ENCODE assay signal across 27 cellular contexts in the genomic region with DNA sequence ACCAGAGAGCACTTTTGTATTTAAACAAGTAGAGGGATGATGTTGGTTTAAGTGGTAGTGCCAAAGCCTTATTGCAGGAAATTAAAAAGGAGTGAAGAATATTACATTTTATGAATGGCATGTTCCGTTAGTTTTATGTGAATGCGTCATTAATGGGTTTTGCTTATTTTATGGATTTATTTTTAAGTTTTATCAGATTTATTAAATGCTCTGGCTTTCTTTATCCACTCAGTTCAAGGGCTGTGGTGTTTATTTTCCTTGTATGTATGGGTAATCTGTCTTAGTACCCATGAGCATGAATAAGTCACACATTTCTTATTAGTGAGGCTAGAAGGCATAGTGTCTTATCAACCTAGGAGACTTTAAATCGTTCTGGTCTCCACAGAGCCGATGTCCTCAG. TPM values are rescaled to one million over a fixed set of nuclear protein-coding genes. Genes with fewer than 3 reads are reported as not detected.
DNase-seq lines count a peak whose midpoint lies in the region; ATAC-seq, FAIRE-seq and TF ChIP-seq lines count a peak whose summit lies in the region.
"Had no signal": no experiment of that assay in that cellular context is flagged by ENCODE, and none has a peak within 500 bp of the region (broad histone marks: within the 10 kb centered on the region; RNA-seq: fewer than 3 reads in every experiment).

No MANE protein-coding gene starts in this region.

- H3K36me3 Mint-ChIP-seq in activated naive CD4-positive, alpha-beta T cell treated with anti-CD3 and anti-CD28 coated beads for 36 hours (ENCODE audit: low read depth): peaks cover 26% of the 10 kb centered on the region
- H3K36me3 Mint-ChIP-seq in activated naive CD4-positive, alpha-beta T cell treated with anti-CD3 and anti-CD28 coated beads, Interleukin-2, amount 10 ng/mL, durations not matched to agents 7 days and 5 days: peaks cover 51% of the 10 kb centered on the region
- peaks cover 33% of the 10 kb centered on the region for H3K36me3 Mint-ChIP-seq in T-cell

- no peak for DNase-seq in activated naive CD4-positive, alpha-beta T cell treated with anti-CD3 and anti-CD28 coated beads for 36 hours
- DNase-seq in activated naive CD4-positive, alpha-beta T cell treated with anti-CD3 and anti-CD28 coated beads, Interleukin-2, amount 10 ng/mL, durations not matched to agents 7 days and 5 days: no peak
- no peak for DNase-seq in T-cell
- no peak for DNase-seq in uterus
- no peak for DNase-seq in activated gamma-delta T cell (lab: John Stamatoyannopoulos, UW)
- no peak for DNase-seq in NCI-H1694 (lab: John Stamatoyannopoulos, UW)
- DNase-seq in GM12892 (ENCODE audit: insufficient read length): no peak
- DNase-seq: activated B cell treated with CpG ODN at 0.5 μM for 24 hours; brain microvascular endothelial cell; CD8-positive, alpha-beta memory T cell; DMS 273 treated with DMSO at 0.1 percent for 48 hours; kidney; MG63; midbrain; NCI-H2029 treated with DMSO at 0.1 percent for 48 hours; NCI-H526; pancreas; PC-9; right cardiac atrium; Right ventricle myocardium superior; spleen; T1000 had no signal

- no peaks in the 10 kb centered on the region for H3K36me3 ChIP-seq in muscle layer of colon (ENCODE audit: insufficient read depth, low read length)
- no peaks in the 10 kb centered on the region for H3K36me3 ChIP-seq in uterus
- H3K36me3 ChIP-seq: brain microvascular endothelial cell, pancreas, suprapubic skin had no signal

- no peak overlapping the region for H3K4me3 ChIP-seq in muscle layer of colon (ENCODE audit: low read depth in 1 of 2, low read length in 2 of 2)
- no peak overlapping the region for H3K4me3 ChIP-seq in uterus
- H3K4me3 ChIP-seq: GM23338, MG63, pancreas, PC-9, spleen, suprapubic skin had no signal

- intact Hi-C loops in activated naive CD4-positive, alpha-beta T cell treated with anti-CD3 and anti-CD28 coated beads for 36 hours (cut with micrococcal nuclease): no loop called here
- intact Hi-C loops in uterus (cut with DNase I; ENCODE audit: low total_unique reads): no loop called here

- H3K27ac ChIP-seq in muscle layer of colon (ENCODE audit: low read depth, low read length) (peak overlapping the region; percentile 23), uterus (peak overlapping the region; percentile 66 to 77)
- H3K27ac ChIP-seq: brain microvascular endothelial cell, epithelial cell of prostate, pancreas, PC-9, spleen, suprapubic skin had no signal

- H3K9ac ChIP-seq in muscle layer of colon (ENCODE audit: low read length): no peak overlapping the region

- no peak for TF ChIP-seq CTCF in uterus (IDR thresholded peaks at IDR 0.05)

- no peak for FAIRE-seq in GM12892 (lab: Jason Lieb, UNC)
- FAIRE-seq: A204.1, kidney, pancreas had no signal

- peaks cover 84% of the 10 kb centered on the region for H3K4me1 Mint-ChIP-seq in activated naive CD4-positive, alpha-beta T cell treated with anti-CD3 and anti-CD28 coated beads for 36 hours (ENCODE audit: low read depth)
- H3K4me1 Mint-ChIP-seq in activated naive CD4-positive, alpha-beta T cell treated with anti-CD3 and anti-CD28 coated beads, Interleukin-2, amount 10 ng/mL, durations not matched to agents 7 days and 5 days: peaks cover 81% of the 10 kb centered on the region
- peaks cover 91 to 95% (median 92%) of the 10 kb centered on the region in 3 donors for H3K4me1 Mint-ChIP-seq in T-cell

- H3K4me3 Mint-ChIP-seq in activated naive CD4-positive, alpha-beta T cell treated with anti-CD3 and anti-CD28 coated beads for 36 hours: no peak overlapping the region
- no peak overlapping the region for H3K4me3 Mint-ChIP-seq in activated naive CD4-positive, alpha-beta T cell treated with anti-CD3 and anti-CD28 coated beads, Interleukin-2, amount 10 ng/mL, durations not matched to agents 7 days and 5 days
- H3K4me3 Mint-ChIP-seq in T-cell: peak overlapping the region in 1 of 3 donors; percentile 1
- H3K4me3 Mint-ChIP-seq: activated B cell treated with CpG ODN at 0.5 μM for 24 hours, GM23338 had no signal

- H3K9me3 Mint-ChIP-seq in activated naive CD4-positive, alpha-beta T cell treated with anti-CD3 and anti-CD28 coated beads for 36 hours: no peaks in the 10 kb centered on the region
- H3K9me3 Mint-ChIP-seq in activated naive CD4-positive, alpha-beta T cell treated with anti-CD3 and anti-CD28 coated beads, Interleukin-2, amount 10 ng/mL, durations not matched to agents 7 days and 5 days: no peaks in the 10 kb centered on the region
- H3K9me3 Mint-ChIP-seq in T-cell: no peaks in the 10 kb centered on the region
- H3K9me3 Mint-ChIP-seq: activated B cell treated with CpG ODN at 0.5 μM for 24 hours; CD8-positive, alpha-beta memory T cell; GM23338 had no signal

- peak overlapping the region; percentile 38 for H3K27ac Mint-ChIP-seq in activated naive CD4-positive, alpha-beta T cell treated with anti-CD3 and anti-CD28 coated beads for 36 hours
- H3K27ac Mint-ChIP-seq in activated naive CD4-positive, alpha-beta T cell treated with anti-CD3 and anti-CD28 coated beads, Interleukin-2, amount 10 ng/mL, durations not matched to agents 7 days and 5 days: no peak overlapping the region
- peak overlapping the region; percentile 91 for H3K27ac Mint-ChIP-seq in T-cell
- H3K27ac Mint-ChIP-seq: activated B cell treated with CpG ODN at 0.5 μM for 24 hours, GM23338 had no signal

- CTCF ChIA-PET in activated naive CD4-positive, alpha-beta T cell treated with anti-CD3 and anti-CD28 coated beads for 36 hours (lab: Charles Lee): no interaction called here
- CTCF ChIA-PET in activated naive CD4-positive, alpha-beta T cell treated with anti-CD3 and anti-CD28 coated beads, Interleukin-2, amount 10 ng/mL, durations not matched to agents 7 days and 5 days (lab: Charles Lee): no interaction called here
- CTCF ChIA-PET in T-cell (lab: Charles Lee): no interaction called here

- no peaks in the 10 kb centered on the region for H3K27me3 ChIP-seq in muscle layer of colon (ENCODE audit: control insufficient read depth in 1 of 2, insufficient read depth in 2 of 2, low read length in 2 of 2)
- H3K27me3 ChIP-seq in uterus: no peaks in the 10 kb centered on the region
- H3K27me3 ChIP-seq: brain microvascular endothelial cell, MG63, pancreas, spleen, suprapubic skin had no signal

- POLR2A ChIA-PET in T-cell (lab: Charles Lee): no interaction called here

- H3K9me3 ChIP-seq in muscle layer of colon (ENCODE audit: low read length): no peaks in the 10 kb centered on the region
- no peaks in the 10 kb centered on the region for H3K9me3 ChIP-seq in uterus
- H3K9me3 ChIP-seq: pancreas, spleen, suprapubic skin had no signal

- ATAC-seq in T-cell (replicated peaks in 1 of 4): no peak
- ATAC-seq: GM23338, pancreas, right cardiac atrium had no signal

- peaks cover 61% of the 10 kb centered on the region for H3K4me1 ChIP-seq in muscle layer of colon (ENCODE audit: insufficient read depth, low read length)
- H3K4me1 ChIP-seq in uterus: no peaks in the 10 kb centered on the region

- H3K27me3 Mint-ChIP-seq in activated naive CD4-positive, alpha-beta T cell treated with anti-CD3 and anti-CD28 coated beads for 36 hours (ENCODE audit: low read depth): no peaks in the 10 kb centered on the region
- no peaks in the 10 kb centered on the region for H3K27me3 Mint-ChIP-seq in activated naive CD4-positive, alpha-beta T cell treated with anti-CD3 and anti-CD28 coated beads, Interleukin-2, amount 10 ng/mL, durations not matched to agents 7 days and 5 days
- H3K27me3 Mint-ChIP-seq in T-cell: no peaks in the 10 kb centered on the region
- H3K27me3 Mint-ChIP-seq: activated B cell treated with CpG ODN at 0.5 μM for 24 hours; CD8-positive, alpha-beta memory T cell had no signal

- TF ChIP-seq POLR2A in uterus (IDR thresholded peaks at IDR 0.05) (no peak), GM12892 (IDR thresholded peaks at IDR 0.05; ENCODE audit: low read depth, low read length) (no peak)

RNA-seq across cellular contexts. Expression of a gene that starts 41.6 kb away (rescaled TPM):
- total RNA-seq in activated naive CD4-positive, alpha-beta T cell treated with anti-CD3 and anti-CD28 coated beads for 36 hours: 10 to 100 TPM; 12.2 to 15.2 TPM
- total RNA-seq in T-cell (10 to 100 TPM; 11.4 to 38.1 (median 13.7) TPM), uterus (100 to 1,000 TPM in 1 of 4 donors, 10 to 100 TPM in 3; 54.1 to 222 (median 71.1) TPM)
- 1.2 TPM for polyA plus RNA-seq in GM12892 (2012; ENCODE audit: missing spikeins)
